ENCODE assay signal across 8 cellular contexts in the genomic region with DNA sequence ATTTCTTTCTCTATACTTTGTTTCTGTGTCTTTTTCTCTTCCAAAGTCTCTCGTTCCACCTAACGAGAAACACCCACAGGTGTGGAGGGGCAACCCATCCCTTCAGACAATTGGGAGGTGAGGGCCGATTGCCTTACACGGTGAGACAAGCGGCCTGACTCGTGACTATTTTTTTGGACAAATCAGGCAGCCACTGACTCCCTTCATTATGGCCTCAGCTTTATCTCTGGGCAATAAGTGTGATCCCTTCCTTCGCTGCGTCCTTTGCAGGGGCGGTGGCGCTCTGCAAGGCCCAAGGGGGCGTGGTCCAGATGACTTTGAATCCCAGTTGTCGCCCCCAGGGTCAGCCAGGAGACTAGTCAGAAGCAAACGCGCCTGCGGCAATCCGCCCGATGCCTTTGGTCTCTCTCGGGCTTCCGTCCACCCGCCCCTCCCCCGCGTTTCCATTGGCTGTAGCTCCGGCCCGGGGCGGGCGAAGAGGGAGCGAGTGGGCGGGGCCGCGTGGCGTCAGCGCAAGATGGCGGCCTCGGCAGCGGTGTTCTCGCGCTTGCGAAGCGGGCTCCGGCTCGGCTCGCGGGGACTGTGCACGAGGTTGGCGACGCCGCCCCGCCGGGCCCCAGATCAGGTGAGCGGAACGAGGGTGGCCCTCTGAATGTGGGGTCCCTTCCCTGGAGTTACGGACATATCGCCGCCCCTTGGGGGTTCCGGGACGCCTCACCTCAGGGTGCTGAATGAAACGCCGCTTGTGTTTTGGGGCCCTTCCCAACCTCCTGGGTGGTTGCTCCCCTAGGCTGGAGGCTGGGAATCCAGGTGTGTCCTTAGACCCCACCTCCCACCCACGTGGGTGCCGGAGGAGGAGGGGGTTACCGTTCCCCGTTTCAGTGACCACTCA. TPM values are rescaled to one million over a fixed set of nuclear protein-coding genes. Genes with fewer than 3 reads are reported as not detected.
DNase-seq lines count a peak whose midpoint lies in the region; ATAC-seq and TF ChIP-seq lines count a peak whose summit lies in the region.

A gene (plus strand): TSS at position 502 of the 892 bp plus-strand sequence. CDS start 16 bp downstream, at position 518.

- peaks cover 31% of the 10 kb centered on the region for H3K4me1 ChIP-seq in left ventricle myocardium inferior
- peaks cover 12% of the 10 kb centered on the region for H3K4me1 ChIP-seq in prostate gland (replicated peaks)

- under 1% methylated on average over 62 of the region's 62 CpGs for WGBS in prostate gland

- peak within 1 kb of the TSS; percentile 99 for H3K4me3 ChIP-seq in left ventricle myocardium inferior
- H3K4me3 ChIP-seq in prostate gland = peak within 1 kb of the TSS; percentile 85 to 97

- H3K36me3 ChIP-seq in left ventricle myocardium inferior (peaks cover 33% of the 10 kb centered on the region), prostate gland (no peaks in the 10 kb centered on the region)

- H3K27ac ChIP-seq in left ventricle myocardium inferior (replicated peaks) (peak within 1 kb of the TSS; percentile 84), prostate gland (peak within 1 kb of the TSS; percentile 77 to 82)

- H3K9me3 ChIP-seq in left ventricle myocardium inferior (replicated peaks) (no peaks in the 10 kb centered on the region), prostate gland (no peaks in the 10 kb centered on the region)

- H3K27me3 ChIP-seq in left ventricle myocardium inferior (ENCODE audit: low read depth) (no peaks in the 10 kb centered on the region), prostate gland (replicated peaks; ENCODE audit: insufficient read depth) (no peaks in the 10 kb centered on the region)

- DNase-seq in NCI-H187 treated with DMSO at 0.1 percent for 48 hours (lab: John Stamatoyannopoulos, UW) (peak; percentile 78), T-helper 2 cell (peak; percentile 90 to 98 (median 96)), amygdala (lab: John Stamatoyannopoulos, UW) (peak; percentile 59 to 98 (median 91)), left ventricle myocardium inferior (peak; percentile 99), prostate gland (ENCODE audit: low spot score) (peak; percentile 93), ureter (ENCODE audit: low spot score) (peak; percentile 96)

- TF ChIP-seq POLR2A in GM15510 (IDR thresholded peaks at IDR 0.05; ENCODE audit: borderline replicate concordance, extremely low read depth, insufficient read length) (peak; percentile 83), prostate gland (IDR thresholded peaks at IDR 0.05) (peak; percentile 58)

- ATAC-seq in HG02938 (IDR thresholded peaks at IDR 0.05; ENCODE audit: unreplicated experiment) = peak; percentile 82

- TF ChIP-seq CTCF in left ventricle myocardium inferior (IDR thresholded peaks at IDR 0.05; ENCODE audit: borderline replicate concordance) = no peak
- peak in 1 of 4 experiments; percentile 36 for TF ChIP-seq CTCF in prostate gland (IDR thresholded peaks at IDR 0.05)

- intact Hi-C loops in left ventricle myocardium inferior (cut with micrococcal nuclease) = no loop called here
- intact Hi-C loops in prostate gland (cut with DNase I) = no loop called here

RNA-seq across cellular contexts. Expression of the gene that starts here (rescaled TPM):
- total RNA-seq in left ventricle myocardium inferior (73.8 TPM), prostate gland (10 to 100 TPM; 54.1 to 75.5 TPM), ureter (64.9 TPM)

Comparison
In these comparisons a context has a peak if more than half of its experiments do, and no peak if none do; other contexts are left out.
1. Peak in every context shown above with its lines: DNase-seq, ATAC-seq, H3K4me3 ChIP-seq and H3K27ac ChIP-seq.